18 cellular contexts compared by ENCODE assay signal in the genomic region with DNA sequence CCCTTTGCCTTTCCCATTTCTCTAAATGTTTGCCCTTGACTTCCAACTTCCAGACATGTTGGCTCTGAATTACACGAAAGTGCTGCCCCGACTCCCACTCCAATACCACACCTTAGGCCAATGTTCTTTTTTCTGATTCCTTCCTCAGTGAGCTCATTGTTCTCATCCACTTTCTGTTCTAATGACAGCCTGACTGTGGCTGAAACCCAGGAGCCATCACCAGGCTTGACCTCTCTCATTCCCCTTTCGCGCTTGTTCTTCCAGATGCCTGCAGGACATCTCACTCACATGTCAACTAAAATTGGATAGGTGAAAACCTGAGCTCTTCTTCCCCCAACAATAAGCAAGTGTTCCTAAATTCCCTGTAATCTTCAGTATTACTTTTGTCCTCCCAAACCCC. TPM values are rescaled to one million over a fixed set of nuclear protein-coding genes. Genes with fewer than 3 reads are reported as not detected.
A peak's percentile ranks its signal among the peaks of the same experiment; 100 is the strongest.
DNase-seq lines count a peak whose midpoint lies in the region; ATAC-seq and TF ChIP-seq lines count a peak whose summit lies in the region.
"Had no signal": no experiment of that assay in that cellular context is flagged by ENCODE, and none has a peak within 500 bp of the region (broad histone marks: within the 10 kb centered on the region; RNA-seq: fewer than 3 reads in every experiment).

No MANE protein-coding gene starts in this region.

- CTCF ChIA-PET in WTC11 (lab: Charles Lee), result interaction anchor here (0.5 to 1.2 kb wide), 3 partner anchors 17 to 40 kb away, joined by 3 to 4 read pairs (median 3); a partner anchor contains a TSS

- H3K9me3 Mint-ChIP-seq in activated naive CD8-positive, alpha-beta T cell (ENCODE audit: low read depth), result no peaks in the 10 kb centered on the region
- H3K9me3 Mint-ChIP-seq in activated naive CD8-positive, alpha-beta T cell treated with anti-CD3 and anti-CD28 coated beads for 36 hours, result no peaks in the 10 kb centered on the region
- H3K9me3 Mint-ChIP-seq in WTC11, result no peaks in the 10 kb centered on the region
- H3K9me3 Mint-ChIP-seq: IgD-negative memory B cell had no signal

- peak overlapping the region; percentile 37 for H3K27ac ChIP-seq in left ventricle myocardium inferior (replicated peaks)
- H3K27ac ChIP-seq in substantia nigra (ENCODE audit: low read depth, low read length, poor library complexity, severe bottlenecking), result peak overlapping the region; percentile 88
- H3K27ac ChIP-seq: 22Rv1 had no signal

- H3K27ac Mint-ChIP-seq in activated naive CD8-positive, alpha-beta T cell, result peak overlapping the region; percentile 18
- no peak overlapping the region for H3K27ac Mint-ChIP-seq in activated naive CD8-positive, alpha-beta T cell treated with anti-CD3 and anti-CD28 coated beads for 36 hours
- peak overlapping the region; percentile 1; the same call in 1 of the 2 replicates for H3K27ac Mint-ChIP-seq in WTC11

- intact Hi-C loops in left ventricle myocardium inferior (cut with micrococcal nuclease), result no loop called here

- POLR2A ChIA-PET in WTC11 (lab: Charles Lee), result no interaction called here

- no peaks in the 10 kb centered on the region for H3K27me3 Mint-ChIP-seq in activated naive CD8-positive, alpha-beta T cell
- H3K27me3 Mint-ChIP-seq in activated naive CD8-positive, alpha-beta T cell treated with anti-CD3 and anti-CD28 coated beads for 36 hours, result no peaks in the 10 kb centered on the region
- no peaks in the 10 kb centered on the region for H3K27me3 Mint-ChIP-seq in WTC11 (ENCODE audit: low read depth)
- H3K27me3 Mint-ChIP-seq: IgD-negative memory B cell had no signal

- peak overlapping the region; percentile 9 for H3K4me3 Mint-ChIP-seq in activated naive CD8-positive, alpha-beta T cell
- H3K4me3 Mint-ChIP-seq in activated naive CD8-positive, alpha-beta T cell treated with anti-CD3 and anti-CD28 coated beads for 36 hours, result no peak overlapping the region
- H3K4me3 Mint-ChIP-seq in WTC11, result no peak overlapping the region
- H3K4me3 Mint-ChIP-seq: IgD-negative memory B cell had no signal

- peaks cover 23% of the 10 kb centered on the region for H3K4me1 Mint-ChIP-seq in activated naive CD8-positive, alpha-beta T cell (ENCODE audit: low read depth)
- peaks cover 12% of the 10 kb centered on the region for H3K4me1 Mint-ChIP-seq in activated naive CD8-positive, alpha-beta T cell treated with anti-CD3 and anti-CD28 coated beads for 36 hours
- H3K4me1 Mint-ChIP-seq in WTC11, result peaks cover 34% of the 10 kb centered on the region

- ATAC-seq in WTC11, result no peak

- H3K27me3 ChIP-seq in left ventricle myocardium inferior (ENCODE audit: low read depth), result no peaks in the 10 kb centered on the region

- H3K4me1 ChIP-seq in left ventricle myocardium inferior, result peaks cover 74% of the 10 kb centered on the region

- H3K9me3 ChIP-seq in left ventricle myocardium inferior (replicated peaks), result no peaks in the 10 kb centered on the region

- no peak for DNase-seq in activated naive CD8-positive, alpha-beta T cell treated with anti-CD3 and anti-CD28 coated beads for 36 hours
- DNase-seq in WTC11 (ENCODE audit: low spot score), result no peak
- DNase-seq in left ventricle myocardium inferior, result no peak
- DNase-seq in substantia nigra (lab: John Stamatoyannopoulos, UW), result peak in 1 of 49 donors; percentile 14
- DNase-seq in AG08396 (ENCODE audit: low spot score), result no peak
- DNase-seq in NCI-H1092 treated with DMSO at 0.1 percent for 48 hours (lab: John Stamatoyannopoulos, UW), result no peak
- no peak for DNase-seq in central memory CD4-positive, alpha-beta T cell
- DNase-seq: C1 segment of cervical spinal cord; EL; HCEC 1CT; NCI-H2227 treated with DMSO at 0.1 percent for 48 hours; NCI-H524 treated with DMSO at 0.1 percent for 48 hours; NK-92 treated with Interleukin-12 subunit alpha and Interleukin-12 subunit beta, amount 100 ng/mL, for 24 hours; OCI-M1; RPMI8226 had no signal

- H3K36me3 Mint-ChIP-seq in activated naive CD8-positive, alpha-beta T cell, result peaks cover 2% of the 10 kb centered on the region
- H3K36me3 Mint-ChIP-seq in activated naive CD8-positive, alpha-beta T cell treated with anti-CD3 and anti-CD28 coated beads for 36 hours, result no peaks in the 10 kb centered on the region
- no peaks in the 10 kb centered on the region for H3K36me3 Mint-ChIP-seq in WTC11
- H3K36me3 Mint-ChIP-seq: IgD-negative memory B cell had no signal

- TF ChIP-seq CTCF in WTC11 (IDR thresholded peaks at IDR 0.05) (no peak), left ventricle myocardium inferior (IDR thresholded peaks at IDR 0.05; ENCODE audit: borderline replicate concordance) (no peak)

- H3K4me3 ChIP-seq in left ventricle myocardium inferior, result no peak overlapping the region

- no peaks in the 10 kb centered on the region for H3K36me3 ChIP-seq in left ventricle myocardium inferior

TF ChIP-seq in WTC11, 78 proteins besides CTCF, POLR2A, EP300 and RAD21 (continues in another document):
- no peak for TF ChIP-seq KAT7 (CRISPR knock-in tag; IDR thresholded peaks at IDR 0.05; ENCODE audit: borderline replicate concordance)
- TF ChIP-seq, protein P1, sequence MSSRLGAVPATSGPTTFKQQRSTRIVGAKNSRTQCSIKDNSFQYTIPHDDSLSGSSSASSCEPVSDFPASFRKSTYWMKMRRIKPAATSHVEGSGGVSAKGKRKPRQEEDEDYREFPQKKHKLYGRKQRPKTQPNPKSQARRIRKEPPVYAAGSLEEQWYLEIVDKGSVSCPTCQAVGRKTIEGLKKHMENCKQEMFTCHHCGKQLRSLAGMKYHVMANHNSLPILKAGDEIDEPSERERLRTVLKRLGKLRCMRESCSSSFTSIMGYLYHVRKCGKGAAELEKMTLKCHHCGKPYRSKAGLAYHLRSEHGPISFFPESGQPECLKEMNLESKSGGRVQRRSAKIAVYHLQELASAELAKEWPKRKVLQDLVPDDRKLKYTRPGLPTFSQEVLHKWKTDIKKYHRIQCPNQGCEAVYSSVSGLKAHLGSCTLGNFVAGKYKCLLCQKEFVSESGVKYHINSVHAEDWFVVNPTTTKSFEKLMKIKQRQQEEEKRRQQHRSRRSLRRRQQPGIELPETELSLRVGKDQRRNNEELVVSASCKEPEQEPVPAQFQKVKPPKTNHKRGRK (CRISPR knock-in tag; IDR thresholded peaks at IDR 0.05; ENCODE audit: borderline replicate concordance), result no peak
- TF ChIP-seq, protein P2, sequence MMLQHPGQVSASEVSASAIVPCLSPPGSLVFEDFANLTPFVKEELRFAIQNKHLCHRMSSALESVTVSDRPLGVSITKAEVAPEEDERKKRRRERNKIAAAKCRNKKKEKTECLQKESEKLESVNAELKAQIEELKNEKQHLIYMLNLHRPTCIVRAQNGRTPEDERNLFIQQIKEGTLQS (CRISPR knock-in tag; conservative IDR thresholded peaks at IDR 0.05), result no peak
- no peak for TF ChIP-seq HMGA2 (CRISPR knock-in tag; IDR thresholded peaks at IDR 0.05)
- TF ChIP-seq, protein P3, sequence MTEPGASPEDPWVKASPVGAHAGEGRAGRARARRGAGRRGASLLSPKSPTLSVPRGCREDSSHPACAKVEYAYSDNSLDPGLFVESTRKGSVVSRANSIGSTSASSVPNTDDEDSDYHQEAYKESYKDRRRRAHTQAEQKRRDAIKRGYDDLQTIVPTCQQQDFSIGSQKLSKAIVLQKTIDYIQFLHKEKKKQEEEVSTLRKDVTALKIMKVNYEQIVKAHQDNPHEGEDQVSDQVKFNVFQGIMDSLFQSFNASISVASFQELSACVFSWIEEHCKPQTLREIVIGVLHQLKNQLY (CRISPR knock-in tag; IDR thresholded peaks at IDR 0.05), result no peak
- no peak for TF ChIP-seq PRRX2 (CRISPR knock-in tag; IDR thresholded peaks at IDR 0.05)
- TF ChIP-seq, protein P4, sequence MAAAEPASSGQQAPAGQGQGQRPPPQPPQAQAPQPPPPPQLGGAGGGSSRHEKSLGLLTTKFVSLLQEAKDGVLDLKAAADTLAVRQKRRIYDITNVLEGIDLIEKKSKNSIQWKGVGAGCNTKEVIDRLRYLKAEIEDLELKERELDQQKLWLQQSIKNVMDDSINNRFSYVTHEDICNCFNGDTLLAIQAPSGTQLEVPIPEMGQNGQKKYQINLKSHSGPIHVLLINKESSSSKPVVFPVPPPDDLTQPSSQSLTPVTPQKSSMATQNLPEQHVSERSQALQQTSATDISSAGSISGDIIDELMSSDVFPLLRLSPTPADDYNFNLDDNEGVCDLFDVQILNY (CRISPR knock-in tag; IDR thresholded peaks at IDR 0.05), result no peak
- TF ChIP-seq ZBTB21 (CRISPR knock-in tag; IDR thresholded peaks at IDR 0.05; ENCODE audit: borderline replicate concordance), result no peak
- no peak for TF ChIP-seq IRF2 (CRISPR knock-in tag; IDR thresholded peaks at IDR 0.05; ENCODE audit: borderline replicate concordance, low read depth)
- TF ChIP-seq, protein P5, sequence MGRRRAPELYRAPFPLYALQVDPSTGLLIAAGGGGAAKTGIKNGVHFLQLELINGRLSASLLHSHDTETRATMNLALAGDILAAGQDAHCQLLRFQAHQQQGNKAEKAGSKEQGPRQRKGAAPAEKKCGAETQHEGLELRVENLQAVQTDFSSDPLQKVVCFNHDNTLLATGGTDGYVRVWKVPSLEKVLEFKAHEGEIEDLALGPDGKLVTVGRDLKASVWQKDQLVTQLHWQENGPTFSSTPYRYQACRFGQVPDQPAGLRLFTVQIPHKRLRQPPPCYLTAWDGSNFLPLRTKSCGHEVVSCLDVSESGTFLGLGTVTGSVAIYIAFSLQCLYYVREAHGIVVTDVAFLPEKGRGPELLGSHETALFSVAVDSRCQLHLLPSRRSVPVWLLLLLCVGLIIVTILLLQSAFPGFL (CRISPR knock-in tag; IDR thresholded peaks at IDR 0.05; ENCODE audit: borderline replicate concordance), result no peak
- TF ChIP-seq, protein P6, sequence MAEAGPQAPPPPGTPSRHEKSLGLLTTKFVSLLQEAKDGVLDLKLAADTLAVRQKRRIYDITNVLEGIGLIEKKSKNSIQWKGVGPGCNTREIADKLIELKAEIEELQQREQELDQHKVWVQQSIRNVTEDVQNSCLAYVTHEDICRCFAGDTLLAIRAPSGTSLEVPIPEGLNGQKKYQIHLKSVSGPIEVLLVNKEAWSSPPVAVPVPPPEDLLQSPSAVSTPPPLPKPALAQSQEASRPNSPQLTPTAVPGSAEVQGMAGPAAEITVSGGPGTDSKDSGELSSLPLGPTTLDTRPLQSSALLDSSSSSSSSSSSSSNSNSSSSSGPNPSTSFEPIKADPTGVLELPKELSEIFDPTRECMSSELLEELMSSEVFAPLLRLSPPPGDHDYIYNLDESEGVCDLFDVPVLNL (CRISPR knock-in tag; IDR thresholded peaks at IDR 0.05; ENCODE audit: borderline replicate concordance, low read depth), result no peak
- no peak for TF ChIP-seq TEAD1 (CRISPR knock-in tag; IDR thresholded peaks at IDR 0.05)
- no peak for TF ChIP-seq NR3C1 (CRISPR knock-in tag; conservative IDR thresholded peaks at IDR 0.05; ENCODE audit: low read depth)

RNA-seq across cellular contexts. Expression of a gene that starts 40.4 kb away (rescaled TPM):
- total RNA-seq in activated naive CD8-positive, alpha-beta T cell treated with anti-CD3 and anti-CD28 coated beads for 36 hours, result 10 to 100 TPM; 13.4 to 18.0 TPM
- 39.9 to 44.8 TPM (median 41.3 TPM) in 3 replicates for total RNA-seq in WTC11 (2021)
- total RNA-seq in left ventricle myocardium inferior, result 18.4 TPM
